ENCODE assay signal across 8 cellular contexts in genomic region chr17:18224428-18225120, GRCh38. TPM values are rescaled to one million over a fixed set of nuclear protein-coding genes. Genes with fewer than 3 reads are reported as not detected.
A peak's percentile ranks its signal among the peaks of the same experiment; 100 is the strongest.
DNase-seq lines count a peak whose midpoint lies in the region; ATAC-seq and TF ChIP-seq lines count a peak whose summit lies in the region.

No MANE protein-coding gene starts in this region.

- H3K27ac ChIP-seq in mammary epithelial cell (ENCODE audit: insufficient read depth, low read depth, low read length) (no peak overlapping the region), liver (ENCODE audit: low read depth in 1 of 2, low read length in 2 of 2) (no peak overlapping the region), uterus (peak overlapping the region; percentile 78 to 82)

- H3K4me1 Mint-ChIP-seq in activated naive CD4-positive, alpha-beta T cell treated with anti-CD3 and anti-CD28 coated beads, Interleukin-2, amount 10 ng/mL, durations not matched to agents 7 days and 5 days, result peaks cover 25% of the 10 kb centered on the region

- peak overlapping the region; percentile 70 for H3K4me3 Mint-ChIP-seq in activated naive CD4-positive, alpha-beta T cell treated with anti-CD3 and anti-CD28 coated beads, Interleukin-2, amount 10 ng/mL, durations not matched to agents 7 days and 5 days

- H3K27ac Mint-ChIP-seq in activated naive CD4-positive, alpha-beta T cell treated with anti-CD3 and anti-CD28 coated beads, Interleukin-2, amount 10 ng/mL, durations not matched to agents 7 days and 5 days, result no peak overlapping the region
- peak overlapping the region in 1 of 2 donors; percentile 55 for H3K27ac Mint-ChIP-seq in activated naive CD4-positive, alpha-beta T cell treated with anti-CD3 and anti-CD28 coated beads, Interleukin-2, amount 50 U/mL, for 72 hours

- no peaks in the 10 kb centered on the region for H3K9me3 Mint-ChIP-seq in activated naive CD4-positive, alpha-beta T cell treated with anti-CD3 and anti-CD28 coated beads, Interleukin-2, amount 10 ng/mL, durations not matched to agents 7 days and 5 days
- no peaks in the 10 kb centered on the region for H3K9me3 Mint-ChIP-seq in activated naive CD4-positive, alpha-beta T cell treated with anti-CD3 and anti-CD28 coated beads, Interleukin-2, amount 50 U/mL, for 72 hours

- H3K4me2 ChIP-seq in mammary epithelial cell (ENCODE audit: insufficient read depth, low read depth, low read length), result peak overlapping the region; percentile 82

- no TSS peak for BruUV-seq in mammary epithelial cell (replicated peaks; lab: Mats Ljungman, UMichigan)

- H3K79me2 ChIP-seq in mammary epithelial cell (ENCODE audit: insufficient read depth, low read length), result peaks cover 39% of the 10 kb centered on the region

- CTCF ChIA-PET in activated naive CD4-positive, alpha-beta T cell treated with anti-CD3 and anti-CD28 coated beads, Interleukin-2, amount 10 ng/mL, durations not matched to agents 7 days and 5 days (lab: Charles Lee), result interaction anchor here (1.2 kb wide), 1 partner anchor 9 kb away, joined by 4 read pairs; no protein-coding TSS in a partner anchor
- CTCF ChIA-PET in mammary epithelial cell (lab: Charles Lee; ENCODE audit: low non-redundant PET), result interaction anchor here (0.6 kb wide), 1 partner anchor 45 kb away, joined by 3 read pairs; no protein-coding TSS in a partner anchor

- WGBS in mammary epithelial cell (ENCODE audit: low coverage, missing lambda C conversion rate), result 21% methylated on average over 14 of the region's 21 CpGs
- 55% methylated on average over 21 of the region's 21 CpGs for WGBS in liver

- TF ChIP-seq POLR2A in uterus (IDR thresholded peaks at IDR 0.05), result no peak

- H2AFZ ChIP-seq in mammary epithelial cell (ENCODE audit: low read depth, low read length), result peak overlapping the region; percentile 91

- in situ Hi-C loops in mammary epithelial cell (cut with MboI; ENCODE audit: low sequenced_read_pairs in 2 of 2), result no loop called here

- H3K27me3 ChIP-seq in mammary epithelial cell (ENCODE audit: insufficient read depth, low read length), result no peaks in the 10 kb centered on the region
- no peaks in the 10 kb centered on the region for H3K27me3 ChIP-seq in liver (ENCODE audit: control insufficient read depth in 4 of 4, insufficient read depth in 4 of 4, low read length in 3 of 4)
- H3K27me3 ChIP-seq in uterus, result no peaks in the 10 kb centered on the region

- DNase-seq in activated naive CD4-positive, alpha-beta T cell treated with anti-CD3 and anti-CD28 coated beads, Interleukin-2, amount 10 ng/mL, durations not matched to agents 7 days and 5 days, result no peak
- no peak for DNase-seq in activated naive CD4-positive, alpha-beta T cell treated with anti-CD3 and anti-CD28 coated beads, Interleukin-2, amount 50 U/mL, for 72 hours (ENCODE audit: low spot score in 2 of 2)
- DNase-seq in mammary epithelial cell, result no peak
- DNase-seq in uterus, result peak; percentile 50 to 67
- DNase-seq in retina, result no peak

- peaks cover 14% of the 10 kb centered on the region for H3K4me1 ChIP-seq in mammary epithelial cell (ENCODE audit: insufficient read depth, low read length)
- peaks cover 0 to 15% (median 6%) of the 10 kb centered on the region in 4 donors for H3K4me1 ChIP-seq in liver (ENCODE audit: control insufficient read depth in 4 of 4, insufficient read depth in 4 of 4, low read length in 3 of 4)
- H3K4me1 ChIP-seq in uterus, result peaks cover 0 to 8% of the 10 kb centered on the region in 2 donors

- H3K9ac ChIP-seq in mammary epithelial cell (ENCODE audit: insufficient read depth, low read length), result no peak overlapping the region
- no peak overlapping the region for H3K9ac ChIP-seq in liver (ENCODE audit: low read depth in 1 of 2, low read length in 2 of 2)

- H3K9me3 ChIP-seq in mammary epithelial cell (replicated peaks; ENCODE audit: insufficient read depth, low read length) (no peaks in the 10 kb centered on the region), liver (ENCODE audit: control insufficient read depth in 4 of 4, low read length in 3 of 4) (no peaks in the 10 kb centered on the region), uterus (no peaks in the 10 kb centered on the region)

- TF ChIP-seq CTCF in mammary epithelial cell (conservative IDR thresholded peaks at IDR 0.05 in 1 of 2, IDR thresholded peaks at IDR 0.05 in 1 of 2; ENCODE audit: extremely low read depth in 1 of 2, insufficient read depth in 1 of 2, low read depth in 1 of 2, low read length in 2 of 2) (no peak), liver (IDR thresholded peaks at IDR 0.05; ENCODE audit: low read depth, low read length, missing input control) (no peak), uterus (IDR thresholded peaks at IDR 0.05) (no peak)

- TF ChIP-seq RAD21 in liver (IDR thresholded peaks at IDR 0.05), result no peak

- dilution Hi-C loops in mammary epithelial cell (cut with HindIII; ENCODE audit: low sequenced_read_pairs), result loop anchor here (5.0 kb wide), 2 partner anchors 37 to 87 kb away; no protein-coding TSS in a partner anchor

- H4K20me1 ChIP-seq in mammary epithelial cell (ENCODE audit: insufficient read depth, low read length), result peaks cover 3% of the 10 kb centered on the region

- intact Hi-C loops in mammary epithelial cell (cut with micrococcal nuclease), result no loop called here
- intact Hi-C loops in uterus (cut with DNase I; ENCODE audit: low total_unique reads), result no loop called here

- H3K36me3 ChIP-seq in mammary epithelial cell (ENCODE audit: insufficient read depth, low read length), result no peaks in the 10 kb centered on the region
- no peaks in the 10 kb centered on the region for H3K36me3 ChIP-seq in liver (ENCODE audit: control insufficient read depth in 4 of 4, insufficient read depth in 3 of 4, low read depth in 1 of 4, low read length in 3 of 4)
- no peaks in the 10 kb centered on the region for H3K36me3 ChIP-seq in uterus

- H3K27me3 Mint-ChIP-seq in activated naive CD4-positive, alpha-beta T cell treated with anti-CD3 and anti-CD28 coated beads, Interleukin-2, amount 10 ng/mL, durations not matched to agents 7 days and 5 days, result no peaks in the 10 kb centered on the region

- peaks cover 3% of the 10 kb centered on the region for H3K36me3 Mint-ChIP-seq in activated naive CD4-positive, alpha-beta T cell treated with anti-CD3 and anti-CD28 coated beads, Interleukin-2, amount 10 ng/mL, durations not matched to agents 7 days and 5 days
- H3K36me3 Mint-ChIP-seq in activated naive CD4-positive, alpha-beta T cell treated with anti-CD3 and anti-CD28 coated beads, Interleukin-2, amount 50 U/mL, for 72 hours, result peaks cover 0 to 7% of the 10 kb centered on the region in 2 donors

- peak overlapping the region; percentile 20 to 46 (median 22) for H3K4me3 ChIP-seq in mammary epithelial cell (replicated peaks in 1 of 3; ENCODE audit: insufficient read depth in 1 of 3, low read depth in 2 of 3, low read length in 3 of 3)
- H3K4me3 ChIP-seq in liver (ENCODE audit: low read depth in 1 of 3, low read length in 3 of 3), result no peak overlapping the region
- H3K4me3 ChIP-seq in uterus, result peak overlapping the region; percentile 24 to 33

- no peak for ATAC-seq in activated naive CD4-positive, alpha-beta T cell treated with anti-CD3 and anti-CD28 coated beads, Interleukin-2, amount 50 U/mL, for 72 hours
- ATAC-seq in GM21529 (IDR thresholded peaks at IDR 0.05; ENCODE audit: unreplicated experiment), result no peak
- no peak for ATAC-seq in GM21447 (IDR thresholded peaks at IDR 0.05; ENCODE audit: unreplicated experiment)

TF ChIP-seq in liver, 16 proteins besides CTCF, POLR2A, EP300 and RAD21 (continues in another document):
- TF ChIP-seq NR2F2 (IDR thresholded peaks at IDR 0.05) (peak; percentile 17), YY1 (IDR thresholded peaks at IDR 0.05) (no peak), HNF4A (conservative IDR thresholded peaks at IDR 0.05) (no peak)
- TF ChIP-seq, protein P1, sequence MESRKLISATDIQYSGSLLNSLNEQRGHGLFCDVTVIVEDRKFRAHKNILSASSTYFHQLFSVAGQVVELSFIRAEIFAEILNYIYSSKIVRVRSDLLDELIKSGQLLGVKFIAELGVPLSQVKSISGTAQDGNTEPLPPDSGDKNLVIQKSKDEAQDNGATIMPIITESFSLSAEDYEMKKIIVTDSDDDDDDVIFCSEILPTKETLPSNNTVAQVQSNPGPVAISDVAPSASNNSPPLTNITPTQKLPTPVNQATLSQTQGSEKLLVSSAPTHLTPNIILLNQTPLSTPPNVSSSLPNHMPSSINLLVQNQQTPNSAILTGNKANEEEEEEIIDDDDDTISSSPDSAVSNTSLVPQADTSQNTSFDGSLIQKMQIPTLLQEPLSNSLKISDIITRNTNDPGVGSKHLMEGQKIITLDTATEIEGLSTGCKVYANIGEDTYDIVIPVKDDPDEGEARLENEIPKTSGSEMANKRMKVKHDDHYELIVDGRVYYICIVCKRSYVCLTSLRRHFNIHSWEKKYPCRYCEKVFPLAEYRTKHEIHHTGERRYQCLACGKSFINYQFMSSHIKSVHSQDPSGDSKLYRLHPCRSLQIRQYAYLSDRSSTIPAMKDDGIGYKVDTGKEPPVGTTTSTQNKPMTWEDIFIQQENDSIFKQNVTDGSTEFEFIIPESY (IDR thresholded peaks at IDR 0.05), result no peak

RNA-seq across cellular contexts. Expression of gene LLGL1, which starts 0.9 kb away (rescaled TPM):
- 10 to 100 TPM; 14.5 to 15.0 TPM for total RNA-seq in activated naive CD4-positive, alpha-beta T cell treated with anti-CD3 and anti-CD28 coated beads, Interleukin-2, amount 50 U/mL, for 72 hours
- total RNA-seq in mammary epithelial cell, result 10 to 100 TPM; 35.2 to 50.0 TPM
- 37.6 TPM for polyA plus RNA-seq in mammary epithelial cell
- 20.3 TPM for polyA minus RNA-seq in mammary epithelial cell
- 10 to 100 TPM in 1 of 2 donors, 1 to 10 TPM in 1; 3.4 to 12.0 TPM for total RNA-seq in liver
- polyA plus RNA-seq in liver, result 1 to 10 TPM in 1 of 2 donors, under 1 TPM in 1; 0.39 to 2.2 TPM
- 10 to 100 TPM in 3 of 4 donors, 1 to 10 TPM in 1; 7.6 to 72.0 (median 23.1) TPM for total RNA-seq in uterus

RNA-seq across cellular contexts. Expression of gene FLII, which starts 34.0 kb away (rescaled TPM):
- total RNA-seq in activated naive CD4-positive, alpha-beta T cell treated with anti-CD3 and anti-CD28 coated beads, Interleukin-2, amount 50 U/mL, for 72 hours, result 100 to 1,000 TPM; 267 to 273 TPM
- 100 to 1,000 TPM; 301 to 439 TPM for total RNA-seq in mammary epithelial cell
- polyA plus RNA-seq in mammary epithelial cell, result 412 TPM
- polyA minus RNA-seq in mammary epithelial cell, result 417 TPM
- total RNA-seq in liver, result 10 to 100 TPM; 73.4 to 90.9 TPM
- polyA plus RNA-seq in liver, result 10 to 100 TPM; 49.3 to 79.3 TPM
- total RNA-seq in uterus, result 100 to 1,000 TPM in 3 of 4 donors, 10 to 100 TPM in 1; 93.0 to 307 (median 144) TPM

RNA-seq across cellular contexts. Expression of gene MIEF2, which starts 35.9 kb away (rescaled TPM):
- 10 to 100 TPM in 1 of 2 donors, 1 to 10 TPM in 1; 7.4 to 15.5 TPM for total RNA-seq in activated naive CD4-positive, alpha-beta T cell treated with anti-CD3 and anti-CD28 coated beads, Interleukin-2, amount 50 U/mL, for 72 hours
- total RNA-seq in mammary epithelial cell (10 to 100 TPM; 11.9 to 56.3 TPM), liver (10 to 100 TPM in 1 of 2 donors, 1 to 10 TPM in 1; 7.4 to 11.1 TPM), uterus (10 to 100 TPM; 12.8 to 34.5 (median 18.1) TPM)
- polyA plus RNA-seq in mammary epithelial cell (7.7 TPM), liver (1 to 10 TPM; 4.1 to 5.8 TPM)
- polyA minus RNA-seq in mammary epithelial cell, result 27.9 TPM

RNA-seq across cellular contexts. Expression of gene ALKBH5, which starts 40.9 kb away (rescaled TPM):
- total RNA-seq in activated naive CD4-positive, alpha-beta T cell treated with anti-CD3 and anti-CD28 coated beads, Interleukin-2, amount 50 U/mL, for 72 hours, result 100 to 1,000 TPM in 1 of 2 donors, 10 to 100 TPM in 1; 79.5 to 176 TPM
- total RNA-seq in mammary epithelial cell, result 100 to 1,000 TPM in 1 of 2 donors, 10 to 100 TPM in 1; 87.7 to 118 TPM
- 79.1 TPM for polyA plus RNA-seq in mammary epithelial cell
- 150 TPM for polyA minus RNA-seq in mammary epithelial cell
- 10 to 100 TPM; 62.1 to 67.8 TPM for total RNA-seq in liver
- polyA plus RNA-seq in liver, result 10 to 100 TPM; 30.5 to 30.6 TPM
- total RNA-seq in uterus, result 100 to 1,000 TPM in 2 of 4 donors, 10 to 100 TPM in 2; 66.5 to 136 (median 98.5) TPM

Comparison
In these comparisons a context has a peak if more than half of its experiments do, and no peak if none do; other contexts are left out.
1. DNase-seq: peak in uterus (2 of 2); none in activated naive CD4-positive, alpha-beta T cell treated with anti-CD3 and anti-CD28 coated beads, Interleukin-2, amount 10 ng/mL, durations not matched to agents 7 days and 5 days (single experiment), activated naive CD4-positive, alpha-beta T cell treated with anti-CD3 and anti-CD28 coated beads, Interleukin-2, amount 50 U/mL, for 72 hours (0 of 2), mammary epithelial cell (single experiment) and retina (single experiment).
2. H3K27ac ChIP-seq: peak in uterus (2 of 2); none in mammary epithelial cell (single experiment) and liver (0 of 2).
3. H3K4me3 ChIP-seq: peak in mammary epithelial cell (3 of 3) and uterus (2 of 2); none in liver (0 of 3).